In the genomic region with DNA sequence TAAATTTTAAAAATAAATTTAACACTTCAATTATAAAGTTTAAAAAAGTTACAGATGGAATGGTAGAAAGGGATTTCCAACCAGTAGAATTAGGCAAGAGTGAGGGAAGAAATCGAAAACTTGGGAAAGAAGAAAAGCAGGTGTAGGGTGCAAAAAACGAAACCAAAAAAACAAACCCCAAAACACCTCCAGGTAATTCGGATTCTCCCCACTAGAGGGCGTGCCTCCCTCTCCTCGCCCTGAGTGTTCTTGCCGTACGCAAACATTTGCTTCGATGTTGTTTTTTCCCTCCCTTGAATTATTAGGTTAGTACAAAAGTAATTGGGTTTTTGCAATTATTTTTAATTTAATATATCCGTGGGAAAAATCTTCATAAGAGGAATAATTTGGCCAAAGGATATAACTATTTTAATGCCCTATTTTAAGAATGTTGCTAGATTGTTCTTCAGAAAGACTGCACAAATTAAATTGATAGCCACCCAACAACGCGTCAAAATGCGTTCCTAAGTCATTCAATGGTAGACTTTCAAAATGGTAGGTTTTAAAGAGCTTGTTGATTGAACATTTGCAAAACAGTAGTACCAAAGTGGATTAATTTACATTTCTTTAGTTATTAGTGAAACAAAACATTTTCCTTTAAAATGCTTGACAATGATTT, we compare ENCODE assay signal across 8 cellular contexts.
DNase-seq lines count a peak whose midpoint lies in the region; ATAC-seq, FAIRE-seq and TF ChIP-seq lines count a peak whose summit lies in the region.

No MANE protein-coding gene starts in this region.

- no peaks in the 10 kb centered on the region for H3K9me3 Mint-ChIP-seq in endothelial cell (ENCODE audit: unreplicated experiment)

- H3K4me3 ChIP-seq in A673 (ENCODE audit: low read depth, low read length, poor library complexity, severe bottlenecking): peak overlapping the region; percentile 47
- peak overlapping the region; percentile 56 to 67 for H3K4me3 ChIP-seq in muscle layer of colon (ENCODE audit: low read depth in 1 of 2, low read length in 2 of 2)

- H3K9me3 ChIP-seq in A673 (ENCODE audit: low read depth, low read length, poor library complexity, severe bottlenecking): no peaks in the 10 kb centered on the region
- no peaks in the 10 kb centered on the region for H3K9me3 ChIP-seq in muscle layer of colon (ENCODE audit: low read length)

- DNase-seq in A673 (ENCODE audit: low spot score) (peak; percentile 72), GM19239 (ENCODE audit: insufficient read length, low spot score) (peak; percentile 43), NCI-H748 (lab: John Stamatoyannopoulos, UW; ENCODE audit: unreplicated experiment) (peak; percentile 46), endothelial cell (ENCODE audit: low spot score) (peak; percentile 78)
- DNase-seq in activated CD8-positive, alpha-beta memory T cell treated with anti-CD3 and anti-CD28 coated beads for 4 hours (ENCODE audit: low read depth in 2 of 2): peak; percentile 55 to 66
- peak; percentile 65 for DNase-seq in stimulated activated CD8-positive, alpha-beta memory T cell treated with anti-CD3 and anti-CD28 coated beads, Interleukin-4, amount 100 ng/mL, for 24 hours (ENCODE audit: low read depth)

- no peak overlapping the region for H3K9ac ChIP-seq in muscle layer of colon (ENCODE audit: low read length)

- H3K27ac Mint-ChIP-seq in endothelial cell (ENCODE audit: unreplicated experiment): no peak overlapping the region

- no peak overlapping the region for H3K4me3 Mint-ChIP-seq in endothelial cell (ENCODE audit: unreplicated experiment)

- peak; percentile 88 for FAIRE-seq in GM19239 (lab: Jason Lieb, UNC)

- peaks cover 9% of the 10 kb centered on the region for H3K27me3 Mint-ChIP-seq in endothelial cell (ENCODE audit: unreplicated experiment)

- H3K27ac ChIP-seq in A673 (ENCODE audit: low read depth, low read length, poor library complexity, severe bottlenecking): no peak overlapping the region
- no peak overlapping the region for H3K27ac ChIP-seq in muscle layer of colon (ENCODE audit: low read depth, low read length)

- H3K36me3 Mint-ChIP-seq in endothelial cell (ENCODE audit: low read depth, unreplicated experiment): peaks cover under 1% of the 10 kb centered on the region

- H3K4me1 Mint-ChIP-seq in endothelial cell (ENCODE audit: unreplicated experiment): no peaks in the 10 kb centered on the region

- POLR2A ChIA-PET in A673 (lab: Charles Lee; ENCODE audit: low non-redundant PET): no interaction called here

- peak; percentile 90 for TF ChIP-seq CTCF in A673 (conservative IDR thresholded peaks at IDR 0.05; ENCODE audit: low read depth, low read length)
- peak; percentile 95 for TF ChIP-seq CTCF in endothelial cell (IDR thresholded peaks at IDR 0.05; ENCODE audit: unreplicated experiment)

- H3K27me3 ChIP-seq in A673 (replicated peaks; ENCODE audit: insufficient read depth, low read depth, low read length, poor library complexity): no peaks in the 10 kb centered on the region
- H3K27me3 ChIP-seq in muscle layer of colon (ENCODE audit: control insufficient read depth in 1 of 2, insufficient read depth in 2 of 2, low read length in 2 of 2): no peaks in the 10 kb centered on the region

- no TSS peak for BruUV-seq in A673 (replicated peaks; lab: Mats Ljungman, UMichigan)

- peaks cover 8% of the 10 kb centered on the region for H3K4me1 ChIP-seq in A673 (ENCODE audit: insufficient read depth, low read length, poor library complexity, severe bottlenecking)
- H3K4me1 ChIP-seq in muscle layer of colon (ENCODE audit: insufficient read depth, low read length): peaks cover 13% of the 10 kb centered on the region

- CTCF ChIA-PET in A673 (lab: Charles Lee): interaction anchor here (0.5 to 1.8 kb wide), 7 partner anchors 56 to 1264 kb away, joined by 3 to 7 read pairs (median 4); a partner anchor contains a TSS

- H3K36me3 ChIP-seq in A673 (ENCODE audit: insufficient read depth, low read length, poor library complexity, severe bottlenecking) (no peaks in the 10 kb centered on the region), muscle layer of colon (ENCODE audit: insufficient read depth, low read length) (no peaks in the 10 kb centered on the region)

- intact Hi-C loops in A673 (cut with micrococcal nuclease; ENCODE audit: unreplicated experiment): loop anchor here (1.0 to 5.0 kb wide), 5 partner anchors 115 to 292 kb away; no protein-coding TSS in a partner anchor

- ATAC-seq in HG03439 (IDR thresholded peaks at IDR 0.05; ENCODE audit: unreplicated experiment): no peak
